Comparison of ENCODE assay signal across 8 cellular contexts in genomic region chr2:199019898-199020507, GRCh38.
DNase-seq lines count a peak whose midpoint lies in the region; ATAC-seq and TF ChIP-seq lines count a peak whose summit lies in the region.

No MANE protein-coding gene starts in this region.

- CTCF ChIA-PET in activated CD8-positive, alpha-beta T cell treated with anti-CD3 and anti-CD28 coated beads for 36 hours (lab: Charles Lee) = no interaction called here

- H3K4me3 ChIP-seq in GM12864 (ENCODE audit: low read depth, low read length) (no peak overlapping the region), kidney epithelial cell (ENCODE audit: low read depth, low read length) (no peak overlapping the region)

- H3K27ac Mint-ChIP-seq in activated CD8-positive, alpha-beta T cell treated with anti-CD3 and anti-CD28 coated beads for 36 hours = no peak overlapping the region
- no peak overlapping the region for H3K27ac Mint-ChIP-seq in natural killer cell

- peak; percentile 17; the same call in 1 of the 2 replicates for TF ChIP-seq RAD21 in Ishikawa (IDR thresholded peaks at IDR 0.05; ENCODE audit: low read depth)

- no peaks in the 10 kb centered on the region for H3K27me3 ChIP-seq in kidney epithelial cell (ENCODE audit: control insufficient read depth, insufficient read depth, low read length)

- no peaks in the 10 kb centered on the region for H3K36me3 Mint-ChIP-seq in activated CD8-positive, alpha-beta T cell treated with anti-CD3 and anti-CD28 coated beads for 36 hours (ENCODE audit: low read depth)
- H3K36me3 Mint-ChIP-seq in natural killer cell = no peaks in the 10 kb centered on the region

- H3K27me3 Mint-ChIP-seq in activated CD8-positive, alpha-beta T cell treated with anti-CD3 and anti-CD28 coated beads for 36 hours = no peaks in the 10 kb centered on the region
- no peaks in the 10 kb centered on the region for H3K27me3 Mint-ChIP-seq in natural killer cell (ENCODE audit: low read depth in 2 of 2)

- DNase-seq in GM12864 (ENCODE audit: low read depth) (no peak), SW480 (ENCODE audit: low spot score) (peak; percentile 30), kidney epithelial cell (ENCODE audit: low read depth) (peak; percentile 10), natural killer cell (no peak)
- DNase-seq in activated CD8-positive, alpha-beta T cell treated with anti-CD3 and anti-CD28 coated beads for 36 hours = no peak
- no peak for DNase-seq in activated CD4-positive, alpha-beta T cell treated with anti-CD3 and anti-CD28 coated beads, Interleukin-2, amount 50 U/mL, for 4 hours

- H3K36me3 ChIP-seq in kidney epithelial cell (ENCODE audit: control insufficient read depth, insufficient read depth, low read length) = no peaks in the 10 kb centered on the region

- H3K4me3 Mint-ChIP-seq in activated CD8-positive, alpha-beta T cell treated with anti-CD3 and anti-CD28 coated beads for 36 hours = no peak overlapping the region
- H3K4me3 Mint-ChIP-seq in natural killer cell = no peak overlapping the region

- H3K9me3 Mint-ChIP-seq in activated CD8-positive, alpha-beta T cell treated with anti-CD3 and anti-CD28 coated beads for 36 hours = no peaks in the 10 kb centered on the region
- peaks cover 6 to 12% of the 10 kb centered on the region in 2 donors for H3K9me3 Mint-ChIP-seq in natural killer cell

- POLR2A ChIA-PET in activated CD8-positive, alpha-beta T cell treated with anti-CD3 and anti-CD28 coated beads for 36 hours (lab: Charles Lee) = no interaction called here

- TF ChIP-seq CTCF in GM12864 (IDR thresholded peaks at IDR 0.05; ENCODE audit: low read depth, low read length, missing control alignments) (peak; percentile 31), kidney epithelial cell (IDR thresholded peaks at IDR 0.05; ENCODE audit: insufficient read depth, low read length, poor library complexity, severe bottlenecking) (peak; percentile 83), natural killer cell (IDR thresholded peaks at IDR 0.05) (no peak)
- no peak for TF ChIP-seq CTCF in activated CD8-positive, alpha-beta T cell treated with anti-CD3 and anti-CD28 coated beads for 36 hours (IDR thresholded peaks at IDR 0.05)

- no peak for TF ChIP-seq EP300 in Ishikawa (IDR thresholded peaks at IDR 0.05; ENCODE audit: borderline replicate concordance)

- no peak for ATAC-seq in activated CD8-positive, alpha-beta T cell treated with anti-CD3 and anti-CD28 coated beads for 36 hours
- ATAC-seq in natural killer cell (no peak), GM18520 (IDR thresholded peaks at IDR 0.05; ENCODE audit: unreplicated experiment) (no peak)

- H3K4me1 Mint-ChIP-seq in activated CD8-positive, alpha-beta T cell treated with anti-CD3 and anti-CD28 coated beads for 36 hours (ENCODE audit: low read depth) = no peaks in the 10 kb centered on the region
- no peaks in the 10 kb centered on the region for H3K4me1 Mint-ChIP-seq in natural killer cell

- intact Hi-C loops in activated CD8-positive, alpha-beta T cell treated with anti-CD3 and anti-CD28 coated beads for 36 hours (cut with micrococcal nuclease) = no loop called here
- intact Hi-C loops in natural killer cell (cut with micrococcal nuclease) = no loop called here

TF ChIP-seq in Ishikawa, 13 proteins besides CTCF, POLR2A, EP300 and RAD21:
- TF ChIP-seq, protein P1, sequence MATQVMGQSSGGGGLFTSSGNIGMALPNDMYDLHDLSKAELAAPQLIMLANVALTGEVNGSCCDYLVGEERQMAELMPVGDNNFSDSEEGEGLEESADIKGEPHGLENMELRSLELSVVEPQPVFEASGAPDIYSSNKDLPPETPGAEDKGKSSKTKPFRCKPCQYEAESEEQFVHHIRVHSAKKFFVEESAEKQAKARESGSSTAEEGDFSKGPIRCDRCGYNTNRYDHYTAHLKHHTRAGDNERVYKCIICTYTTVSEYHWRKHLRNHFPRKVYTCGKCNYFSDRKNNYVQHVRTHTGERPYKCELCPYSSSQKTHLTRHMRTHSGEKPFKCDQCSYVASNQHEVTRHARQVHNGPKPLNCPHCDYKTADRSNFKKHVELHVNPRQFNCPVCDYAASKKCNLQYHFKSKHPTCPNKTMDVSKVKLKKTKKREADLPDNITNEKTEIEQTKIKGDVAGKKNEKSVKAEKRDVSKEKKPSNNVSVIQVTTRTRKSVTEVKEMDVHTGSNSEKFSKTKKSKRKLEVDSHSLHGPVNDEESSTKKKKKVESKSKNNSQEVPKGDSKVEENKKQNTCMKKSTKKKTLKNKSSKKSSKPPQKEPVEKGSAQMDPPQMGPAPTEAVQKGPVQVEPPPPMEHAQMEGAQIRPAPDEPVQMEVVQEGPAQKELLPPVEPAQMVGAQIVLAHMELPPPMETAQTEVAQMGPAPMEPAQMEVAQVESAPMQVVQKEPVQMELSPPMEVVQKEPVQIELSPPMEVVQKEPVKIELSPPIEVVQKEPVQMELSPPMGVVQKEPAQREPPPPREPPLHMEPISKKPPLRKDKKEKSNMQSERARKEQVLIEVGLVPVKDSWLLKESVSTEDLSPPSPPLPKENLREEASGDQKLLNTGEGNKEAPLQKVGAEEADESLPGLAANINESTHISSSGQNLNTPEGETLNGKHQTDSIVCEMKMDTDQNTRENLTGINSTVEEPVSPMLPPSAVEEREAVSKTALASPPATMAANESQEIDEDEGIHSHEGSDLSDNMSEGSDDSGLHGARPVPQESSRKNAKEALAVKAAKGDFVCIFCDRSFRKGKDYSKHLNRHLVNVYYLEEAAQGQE (IDR thresholded peaks at IDR 0.05; ENCODE audit: low read depth) = no peak
- no peak for TF ChIP-seq TCF12 (IDR thresholded peaks at IDR 0.05; ENCODE audit: low read depth)
- no peak for TF ChIP-seq ZBTB7A (IDR thresholded peaks at IDR 0.05; ENCODE audit: low read depth)
- no peak for TF ChIP-seq CREB1 (IDR thresholded peaks at IDR 0.05; ENCODE audit: low read depth)
- TF ChIP-seq, protein P2, sequence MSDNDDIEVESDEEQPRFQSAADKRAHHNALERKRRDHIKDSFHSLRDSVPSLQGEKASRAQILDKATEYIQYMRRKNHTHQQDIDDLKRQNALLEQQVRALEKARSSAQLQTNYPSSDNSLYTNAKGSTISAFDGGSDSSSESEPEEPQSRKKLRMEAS (IDR thresholded peaks at IDR 0.05) = no peak
- TF ChIP-seq CEBPB (IDR thresholded peaks at IDR 0.05) = no peak
- no peak for TF ChIP-seq YY1 (IDR thresholded peaks at IDR 0.05; ENCODE audit: low read depth)
- TF ChIP-seq TEAD4 (IDR thresholded peaks at IDR 0.05) = no peak
- TF ChIP-seq, protein P3, sequence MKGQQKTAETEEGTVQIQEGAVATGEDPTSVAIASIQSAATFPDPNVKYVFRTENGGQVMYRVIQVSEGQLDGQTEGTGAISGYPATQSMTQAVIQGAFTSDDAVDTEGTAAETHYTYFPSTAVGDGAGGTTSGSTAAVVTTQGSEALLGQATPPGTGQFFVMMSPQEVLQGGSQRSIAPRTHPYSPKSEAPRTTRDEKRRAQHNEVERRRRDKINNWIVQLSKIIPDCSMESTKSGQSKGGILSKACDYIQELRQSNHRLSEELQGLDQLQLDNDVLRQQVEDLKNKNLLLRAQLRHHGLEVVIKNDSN (IDR thresholded peaks at IDR 0.05) = no peak
- no peak for TF ChIP-seq NFIC (IDR thresholded peaks at IDR 0.05)

Comparison
In these comparisons a context has a peak if more than half of its experiments do, and no peak if none do; other contexts are left out.
1. DNase-seq: peak in SW480 (single experiment) and kidney epithelial cell (single experiment); none in GM12864 (single experiment), activated CD8-positive, alpha-beta T cell treated with anti-CD3 and anti-CD28 coated beads for 36 hours (single experiment), natural killer cell (single experiment) and activated CD4-positive, alpha-beta T cell treated with anti-CD3 and anti-CD28 coated beads, Interleukin-2, amount 50 U/mL, for 4 hours (0 of 2).
2. CTCF ChIP-seq: peak in GM12864 (single experiment) and kidney epithelial cell (single experiment); none in activated CD8-positive, alpha-beta T cell treated with anti-CD3 and anti-CD28 coated beads for 36 hours (single experiment) and natural killer cell (single experiment).